Comparison of ENCODE assay signal across 8 cellular contexts in genomic region chr18:54679318-54680149, GRCh38.
A peak's percentile ranks its signal among the peaks of the same experiment; 100 is the strongest.
DNase-seq lines count a peak whose midpoint lies in the region; ATAC-seq and TF ChIP-seq lines count a peak whose summit lies in the region.

No MANE protein-coding gene starts in this region.

- intact Hi-C loops in Right ventricle myocardium superior (cut with DNase I): loop anchor here (5.0 to 10.0 kb wide), 2 partner anchors 235 to 303 kb away; no protein-coding TSS in a partner anchor
- intact Hi-C loops in cardiac septum (cut with DNase I): loop anchor here (5.0 to 10.0 kb wide), 2 partner anchors 285 to 303 kb away; no protein-coding TSS in a partner anchor

- no peaks in the 10 kb centered on the region for H3K27me3 ChIP-seq in Peyer's patch

- H3K36me3 ChIP-seq in Peyer's patch: no peaks in the 10 kb centered on the region

- no peak overlapping the region for H3K27ac ChIP-seq in Peyer's patch

- H3K4me3 Mint-ChIP-seq in nephron progenitor cell: no peak overlapping the region

- peaks cover 11% of the 10 kb centered on the region for H3K9me3 Mint-ChIP-seq in nephron progenitor cell

- no peaks in the 10 kb centered on the region for H3K4me1 ChIP-seq in Peyer's patch

- no peak overlapping the region for H3K27ac Mint-ChIP-seq in nephron progenitor cell

- DNase-seq in Right ventricle myocardium superior (no peak), cardiac septum (ENCODE audit: low spot score) (no peak), HuH-7.5 (ENCODE audit: low spot score) (peak; percentile 15), Peyer's patch (no peak), epithelial cell of esophagus (ENCODE audit: low read depth) (peak; percentile 79), nephron progenitor cell (no peak), NK-92 (lab: John Stamatoyannopoulos, UW; ENCODE audit: unreplicated experiment) (no peak), cortex of kidney (lab: John Stamatoyannopoulos, UW) (no peak)

- no peaks in the 10 kb centered on the region for H3K27me3 Mint-ChIP-seq in nephron progenitor cell (ENCODE audit: low read depth, poor library complexity)

- TF ChIP-seq POLR2A in Peyer's patch (IDR thresholded peaks at IDR 0.05): no peak

- H3K4me3 ChIP-seq in Peyer's patch (no peak overlapping the region), epithelial cell of esophagus (ENCODE audit: low read length) (no peak overlapping the region)

- peak; percentile 67 for ATAC-seq in Right ventricle myocardium superior (ENCODE audit: poor library complexity)

- H3K36me3 Mint-ChIP-seq in nephron progenitor cell (ENCODE audit: low read depth): peaks cover 7% of the 10 kb centered on the region

- peaks cover 28% of the 10 kb centered on the region for H3K4me1 Mint-ChIP-seq in nephron progenitor cell

- TF ChIP-seq CTCF in Peyer's patch (IDR thresholded peaks at IDR 0.05) (peak in 4 of 6 experiments; percentile 35 to 73 (median 72)), epithelial cell of esophagus (IDR thresholded peaks at IDR 0.05; ENCODE audit: insufficient read depth, low read depth, low read length, missing control alignments) (peak; percentile 74), nephron progenitor cell (IDR thresholded peaks at IDR 0.05) (peak; percentile 38)

- no peaks in the 10 kb centered on the region for H3K9me3 ChIP-seq in Peyer's patch

Comparison
In these comparisons a context has a peak if more than half of its experiments do, and no peak if none do; other contexts are left out.
1. DNase-seq: peak in HuH-7.5 (single experiment) and epithelial cell of esophagus (single experiment); none in Right ventricle myocardium superior (single experiment), cardiac septum (single experiment), Peyer's patch (0 of 3), nephron progenitor cell (single experiment), NK-92 (single experiment) and cortex of kidney (single experiment).
2. Peak in every context shown above with its lines, with median percentiles within 50 percentile points of each other: CTCF ChIP-seq.